ENCODE assay signal across 8 cellular contexts in the genomic region with DNA sequence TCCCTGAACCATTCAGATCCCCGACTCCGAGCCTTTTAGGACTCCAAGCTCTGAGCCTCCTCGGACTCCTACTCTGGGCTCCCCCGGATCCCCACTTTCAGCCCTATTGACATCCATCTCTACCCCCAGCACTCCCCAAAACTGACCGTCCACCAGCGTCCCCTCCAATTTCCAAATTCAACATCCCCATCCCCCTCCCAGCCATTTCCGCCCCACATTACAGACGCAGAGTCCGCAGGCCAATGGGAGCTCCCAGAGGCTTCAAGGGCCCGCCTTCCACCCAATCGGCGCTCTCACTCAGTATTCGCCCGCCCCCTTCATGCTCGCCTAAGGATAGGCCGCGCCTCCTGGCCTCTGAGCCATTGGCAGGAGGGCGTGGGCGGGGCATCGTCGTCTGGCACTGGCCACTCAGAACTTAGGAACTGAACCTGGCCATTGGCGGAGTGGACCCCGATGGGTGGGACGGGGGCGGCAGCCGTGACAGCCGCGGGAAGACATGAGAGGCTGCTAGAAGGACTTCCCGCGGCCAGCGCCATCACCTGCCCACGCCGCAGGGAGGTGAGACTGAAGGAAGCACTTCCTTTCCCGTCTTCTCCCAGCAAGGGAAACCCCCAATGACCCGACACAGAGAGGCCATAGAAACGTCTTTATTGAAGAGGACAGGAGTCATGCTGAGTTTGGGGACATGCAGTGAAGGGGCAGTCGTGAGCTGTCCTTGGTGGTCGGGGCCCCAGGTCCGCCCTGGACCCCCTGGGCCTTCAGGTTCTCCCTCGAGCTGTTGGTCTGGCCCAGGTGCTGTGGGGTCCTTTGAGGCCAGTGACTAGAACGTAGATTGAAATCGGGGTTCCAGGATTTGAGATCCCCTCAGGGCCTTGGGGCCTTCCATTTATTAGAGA. TPM values are rescaled to one million over a fixed set of nuclear protein-coding genes. Genes with fewer than 3 reads are reported as not detected.
DNase-seq lines count a peak whose midpoint lies in the region; ATAC-seq and TF ChIP-seq lines count a peak whose summit lies in the region.

A gene (minus strand): TSS at position 185 of the 896 bp plus-strand sequence. CDS start 816 bp downstream, outside the sequence.

- H3K4me3 ChIP-seq in HFF-Myc (replicated peaks; ENCODE audit: low read depth, low read length) (peak within 1 kb of the TSS; percentile 78), gastroesophageal sphincter (peak within 1 kb of the TSS; percentile 52 to 71), neutrophil (ENCODE audit: low read depth in 1 of 2, low read length in 1 of 2) (peak within 1 kb of the TSS; percentile 81 to 92)

- TF ChIP-seq POLR2A in gastroesophageal sphincter (IDR thresholded peaks at IDR 0.05) = peak; percentile 9 to 40

- H3K36me3 ChIP-seq in gastroesophageal sphincter (peaks cover 0 to 40% of the 10 kb centered on the region in 2 donors), neutrophil (peaks cover 11% of the 10 kb centered on the region)

- CTCF ChIA-PET in activated naive CD4-positive, alpha-beta T cell treated with anti-CD3 and anti-CD28 coated beads for 36 hours (lab: Charles Lee) = interaction anchor here (0.6 to 1.1 kb wide), 3 partner anchors 65 to 114 kb away, joined by 3 read pairs; no protein-coding TSS in a partner anchor

- H3K4me1 Mint-ChIP-seq in activated naive CD4-positive, alpha-beta T cell treated with anti-CD3 and anti-CD28 coated beads for 36 hours (ENCODE audit: low read depth) = peaks cover 27% of the 10 kb centered on the region

- intact Hi-C loops in activated naive CD4-positive, alpha-beta T cell treated with anti-CD3 and anti-CD28 coated beads for 36 hours (cut with micrococcal nuclease) = loop anchor here (1.0 kb wide), 11 partner anchors 19 to 301 kb away; a partner anchor contains a TSS

- no peaks in the 10 kb centered on the region for H3K9me3 ChIP-seq in gastroesophageal sphincter
- no peaks in the 10 kb centered on the region for H3K9me3 ChIP-seq in neutrophil

- WGBS in gastroesophageal sphincter (ENCODE audit: low coverage in 1 of 2), 2 donors = 0 to 3% methylated on average over 9 to 10 of the region's 42 CpGs

- TF ChIP-seq CTCF in HFF-Myc (IDR thresholded peaks at IDR 0.05; ENCODE audit: low read depth, low read length, missing control alignments) (no peak), gastroesophageal sphincter (IDR thresholded peaks at IDR 0.05) (peak in 1 of 4 experiments; percentile 20), neutrophil (IDR thresholded peaks at IDR 0.05) (peak; percentile 51)

- peak within 1 kb of the TSS; percentile 94 for H3K27ac Mint-ChIP-seq in activated naive CD4-positive, alpha-beta T cell treated with anti-CD3 and anti-CD28 coated beads for 36 hours

- H3K27me3 ChIP-seq in gastroesophageal sphincter (no peaks in the 10 kb centered on the region), neutrophil (peaks cover 13% of the 10 kb centered on the region)

- no peak for TF ChIP-seq EP300 in gastroesophageal sphincter (IDR thresholded peaks at IDR 0.05)

- H3K4me1 ChIP-seq in gastroesophageal sphincter (peaks cover 0 to 30% (median 16%) of the 10 kb centered on the region in 3 donors), neutrophil (ENCODE audit: control insufficient read depth in 1 of 2, insufficient read depth in 1 of 2, low read depth in 1 of 2, low read length in 1 of 2) (peaks cover 15 to 17% of the 10 kb centered on the region in 2 experiments)

- H3K27ac ChIP-seq in gastroesophageal sphincter (peak within 1 kb of the TSS; percentile 74 to 87 (median 86)), neutrophil (peak within 1 kb of the TSS; percentile 71), substantia nigra (ENCODE audit: low read depth, low read length, poor library complexity, severe bottlenecking) (peak within 1 kb of the TSS; percentile 83)

- no peaks in the 10 kb centered on the region for H3K27me3 Mint-ChIP-seq in activated naive CD4-positive, alpha-beta T cell treated with anti-CD3 and anti-CD28 coated beads for 36 hours (ENCODE audit: low read depth)

- peak; percentile 99 for ATAC-seq in gastroesophageal sphincter

- DNase-seq in GM03348 (ENCODE audit: low spot score) (peak; percentile 98), HFF-Myc (ENCODE audit: extremely low read depth, low read depth) (peak; percentile 92), NAMALWA (ENCODE audit: low spot score) (peak; percentile 99), SK-N-DZ (ENCODE audit: low spot score) (peak; percentile 98), substantia nigra (lab: John Stamatoyannopoulos, UW) (peak; percentile 68 to 99 (median 98))
- DNase-seq in activated naive CD4-positive, alpha-beta T cell treated with anti-CD3 and anti-CD28 coated beads for 36 hours = peak; percentile 100

- peak within 1 kb of the TSS; percentile 97 for H3K4me3 Mint-ChIP-seq in activated naive CD4-positive, alpha-beta T cell treated with anti-CD3 and anti-CD28 coated beads for 36 hours

- H3K9me3 Mint-ChIP-seq in activated naive CD4-positive, alpha-beta T cell treated with anti-CD3 and anti-CD28 coated beads for 36 hours = no peaks in the 10 kb centered on the region

- H3K36me3 Mint-ChIP-seq in activated naive CD4-positive, alpha-beta T cell treated with anti-CD3 and anti-CD28 coated beads for 36 hours (ENCODE audit: low read depth) = peaks cover 8% of the 10 kb centered on the region

RNA-seq across cellular contexts. Expression of the gene that starts here (rescaled TPM):
- polyA plus RNA-seq in SK-N-DZ (2014; cell fraction: cytosol; rRNA removed) = 31.8 and 36.6 TPM in 2 replicates
- 65.3 and 129 TPM in 2 replicates for polyA plus RNA-seq in SK-N-DZ (2014; cell fraction: nucleus; rRNA removed)
- total RNA-seq in activated naive CD4-positive, alpha-beta T cell treated with anti-CD3 and anti-CD28 coated beads for 36 hours = 10 to 100 TPM; 36.9 to 37.8 TPM
- total RNA-seq in gastroesophageal sphincter = 10 to 100 TPM; 10.7 to 38.3 (median 25.3) TPM

Comparison
In these comparisons a context has a peak if more than half of its experiments do, and no peak if none do; other contexts are left out.
1. Peak in every context shown above with its lines: DNase-seq, ATAC-seq, H3K4me3 ChIP-seq and H3K27ac ChIP-seq.